25 cellular contexts compared by ENCODE assay signal in genomic region chr6:143007626-143008025, GRCh38. TPM values are rescaled to one million over a fixed set of nuclear protein-coding genes. Genes with fewer than 3 reads are reported as not detected.
A peak's percentile ranks its signal among the peaks of the same experiment; 100 is the strongest.
DNase-seq lines count a peak whose midpoint lies in the region; ATAC-seq and TF ChIP-seq lines count a peak whose summit lies in the region.
"Had no signal": no experiment of that assay in that cellular context is flagged by ENCODE, and none has a peak within 500 bp of the region (broad histone marks: within the 10 kb centered on the region; RNA-seq: fewer than 3 reads in every experiment).

No MANE protein-coding gene starts in this region.

- no peaks in the 10 kb centered on the region for H3K9me3 ChIP-seq in GM23248 (ENCODE audit: low read depth)
- H3K9me3 ChIP-seq in adipocyte (ENCODE audit: control insufficient read depth, low read length) = no peaks in the 10 kb centered on the region
- H3K9me3 ChIP-seq: ascending aorta, upper lobe of left lung had no signal

- H3K4me2 ChIP-seq in GM23248 (ENCODE audit: unreplicated experiment) = peak overlapping the region; percentile 47
- H3K4me2 ChIP-seq: hepatocyte, neural progenitor cell had no signal

- in situ Hi-C loops in GM23248 (cut with MboI) = no loop called here

- 5 to 7% methylated on average over 6 of the region's 6 CpGs for WGBS in GM23248 (ENCODE audit: low coverage in 1 of 2, low lambda C conversion rate in 2 of 2, missing lambda C conversion rate in 2 of 2), 2 experiments

- ATAC-seq in HG03108 (IDR thresholded peaks at IDR 0.05; ENCODE audit: unreplicated experiment) (no peak), left lobe of liver (no peak)
- ATAC-seq: activated CD4-positive, CD25-positive, alpha-beta regulatory T cell treated with anti-CD3 and anti-CD28 coated beads, Interleukin-2, amount 50 U/mL, for 24 hours; left cardiac atrium; right cardiac atrium; stimulated activated effector memory CD8-positive, alpha-beta T cell treated with anti-CD3 and anti-CD28 coated beads, Interleukin-12 subunit alpha, Interleukin-12 subunit beta, amount 100 ng/mL, for 72 hours had no signal

- H3K27me3 ChIP-seq in GM23248 (replicated peaks; ENCODE audit: insufficient read depth) = no peaks in the 10 kb centered on the region
- H3K27me3 ChIP-seq in adipocyte (replicated peaks; ENCODE audit: control insufficient read depth, insufficient read depth, low read length) = no peaks in the 10 kb centered on the region
- H3K27me3 ChIP-seq: ascending aorta, hepatocyte, neural progenitor cell, upper lobe of left lung had no signal

- no peaks in the 10 kb centered on the region for H3K79me2 ChIP-seq in GM23248 (ENCODE audit: insufficient read depth)
- H3K79me2 ChIP-seq: hepatocyte had no signal

- H3F3A ChIP-seq in GM23248 (ENCODE audit: insufficient read depth) = peaks cover 4% of the 10 kb centered on the region; the same call in 1 of the 2 replicates

- no peak overlapping the region for H3K27ac ChIP-seq in GM23248
- H3K27ac ChIP-seq: ascending aorta, hepatocyte, neural progenitor cell, RWPE1, upper lobe of left lung had no signal

- H2AFZ ChIP-seq in GM23248 = peak overlapping the region; percentile 30; the same call in 1 of the 2 replicates
- H2AFZ ChIP-seq: hepatocyte, neural progenitor cell had no signal

- no peak overlapping the region for H3K9ac ChIP-seq in GM23248
- no peak overlapping the region for H3K9ac ChIP-seq in adipocyte (ENCODE audit: low read length)
- H3K9ac ChIP-seq: neural progenitor cell had no signal

- no peaks in the 10 kb centered on the region for H3K36me3 ChIP-seq in GM23248 (ENCODE audit: low read depth)
- H3K36me3 ChIP-seq in adipocyte (ENCODE audit: control insufficient read depth, insufficient read depth, low read length, severe bottlenecking) = no peaks in the 10 kb centered on the region
- H3K36me3 ChIP-seq: ascending aorta, neural progenitor cell, upper lobe of left lung had no signal

- TF ChIP-seq CTCF in AG09319 (IDR thresholded peaks at IDR 0.05; ENCODE audit: low read depth, low read length) (no peak), foreskin fibroblast (IDR thresholded peaks at IDR 0.05; ENCODE audit: low read depth, low read length) (no peak)

- DNase-seq in AG09319 (ENCODE audit: extremely low read depth, low read depth) (peak; percentile 34), GM23248 (peak; percentile 83), adipocyte (ENCODE audit: low read depth) (peak; percentile 46), foreskin fibroblast (peak; percentile 57 to 78), left lobe of liver (ENCODE audit: low spot score) (no peak), NOMO-1 (lab: John Stamatoyannopoulos, UW; ENCODE audit: unreplicated experiment in 2 of 2) (no peak), activated T-cell treated with anti-CD3 and anti-CD28 coated beads for 4 hours (no peak)
- DNase-seq: activated CD4-positive, alpha-beta memory T cell treated with anti-CD3 and anti-CD28 coated beads for 36 hours; activated CD8-positive, alpha-beta memory T cell treated with anti-CD3 and anti-CD28 coated beads, Interleukin-2, amount 50 U/mL, for 4 hours; DMS79 treated with DMSO at 0.1 percent for 48 hours; left cardiac atrium; NCI-H82; posterior cingulate gyrus; right cardiac atrium; stimulated activated CD4-positive, alpha-beta T cell treated with anti-CD3 and anti-CD28 coated beads, Interleukin-12 subunit alpha, Interleukin-12 subunit beta, amount 100 ng/mL, for 4 hours; stimulated activated CD4-positive, alpha-beta T cell treated with anti-CD3 and anti-CD28 coated beads, Interleukin-4, amount 100 ng/mL, for 24 hours; substantia nigra; upper lobe of left lung had no signal

- H3K9me2 ChIP-seq in GM23248 (ENCODE audit: insufficient read depth) = no peaks in the 10 kb centered on the region

- no peaks in the 10 kb centered on the region for H4K20me1 ChIP-seq in GM23248 (ENCODE audit: insufficient read depth)

- H3K4me1 ChIP-seq in GM23248 (ENCODE audit: insufficient read depth) = peaks cover 10% of the 10 kb centered on the region
- peaks cover 13% of the 10 kb centered on the region for H3K4me1 ChIP-seq in adipocyte (ENCODE audit: control insufficient read depth, insufficient read depth, low read length)
- H3K4me1 ChIP-seq: ascending aorta, neural progenitor cell, upper lobe of left lung had no signal

- H3K4me3 ChIP-seq in GM23248 (no peak overlapping the region), adipocyte (ENCODE audit: low read length) (peak overlapping the region; percentile 5), foreskin fibroblast (ENCODE audit: low read depth in 1 of 2, low read length in 2 of 2) (no peak overlapping the region)
- H3K4me3 ChIP-seq: ascending aorta, hepatocyte, neural progenitor cell, upper lobe of left lung had no signal

RNA-seq across cellular contexts. Expression of gene AIG1, which starts 53.1 kb away (rescaled TPM):
- 33.1 and 46.9 TPM in 2 replicates for total RNA-seq in GM23248 (2014; rRNA removed; shearing (Covaris generic))
- polyA plus RNA-seq in GM23248 (2016; fragmentation: Nextera tagmentation; extraction: Ambion mirVana) = 44.7 and 50.4 TPM in 2 replicates
- total RNA-seq in left lobe of liver = 96.8 TPM

Comparison
In these comparisons a context has a peak if more than half of its experiments do, and no peak if none do; other contexts are left out.
1. DNase-seq: peak in AG09319 (single experiment), GM23248 (single experiment), adipocyte (single experiment) and foreskin fibroblast (2 of 2); none in left lobe of liver (single experiment), NOMO-1 (0 of 2) and activated T-cell treated with anti-CD3 and anti-CD28 coated beads for 4 hours (single experiment).